Comparison of ENCODE assay signal across 1 cellular context in the genomic region with DNA sequence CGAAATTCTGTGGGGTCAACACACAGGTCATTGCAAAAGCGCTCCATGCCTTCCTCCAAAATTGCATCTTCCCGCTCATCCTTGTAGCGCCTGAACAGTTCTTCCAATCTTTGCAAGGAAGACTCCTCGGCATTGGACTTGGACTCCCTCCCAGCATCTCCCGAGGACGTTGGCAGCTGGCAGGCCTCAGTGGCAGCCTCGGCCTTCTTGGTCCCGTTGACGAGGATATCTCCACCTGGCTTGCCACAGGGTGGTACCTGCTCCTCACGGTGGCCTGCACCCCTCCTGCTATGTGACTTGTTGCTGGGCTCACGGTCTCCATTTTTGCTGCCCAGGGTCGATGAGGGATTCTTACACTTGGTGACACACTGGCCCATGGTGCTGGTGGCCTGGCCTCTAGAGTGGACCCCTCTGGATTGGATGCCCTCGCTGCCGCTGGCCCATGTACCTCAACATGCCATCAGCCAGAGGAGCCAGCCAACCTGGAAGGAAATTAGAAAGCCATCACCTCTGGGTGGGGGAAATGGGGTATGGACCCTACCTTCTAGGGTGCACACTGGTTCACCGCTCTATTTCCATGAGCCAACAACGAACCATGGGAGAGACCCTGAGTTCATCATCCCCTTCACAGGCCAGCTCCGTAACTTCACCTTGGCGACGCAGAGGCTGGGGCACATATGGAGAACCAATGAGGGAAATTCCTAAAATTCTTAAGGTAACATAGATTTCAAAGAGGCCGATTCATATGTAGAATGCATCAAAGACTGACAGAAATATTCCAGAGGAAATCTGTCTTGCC.
A peak's percentile ranks its signal among the peaks of the same experiment; 100 is the strongest.
TF ChIP-seq lines count a peak whose summit lies in the region.

No MANE protein-coding gene starts in this region.

TF ChIP-seq in HepG2, 621 proteins besides CTCF, POLR2A, EP300 and RAD21:
- peak; percentile 21; the same call in 1 of the 2 replicates for TF ChIP-seq ZNF333 (CRISPR knock-in tag; IDR thresholded peaks at IDR 0.05; ENCODE audit: borderline replicate concordance)
- no peak for TF ChIP-seq ZNF44 (CRISPR knock-in tag; IDR thresholded peaks at IDR 0.05)
- TF ChIP-seq RBM22 (optimal IDR thresholded peaks at IDR 0.05; ENCODE audit: low read length), result peak; percentile 61
TF ChIP-seq in HepG2: peak in this region for 2.
